ENCODE assay signal across 9 cellular contexts in genomic region chr5:172897691-172898512, GRCh38.
DNase-seq lines count a peak whose midpoint lies in the region; ATAC-seq, FAIRE-seq and TF ChIP-seq lines count a peak whose summit lies in the region.
"Had no signal": no experiment of that assay in that cellular context is flagged by ENCODE, and none has a peak within 500 bp of the region (broad histone marks: within the 10 kb centered on the region; RNA-seq: fewer than 3 reads in every experiment).

No MANE protein-coding gene starts in this region.

- no peaks in the 10 kb centered on the region for H3K9me3 ChIP-seq in osteoblast (ENCODE audit: low read depth, low read length)

- H3K79me2 ChIP-seq in osteoblast (ENCODE audit: insufficient read depth, low read length), result peaks cover 16% of the 10 kb centered on the region

- H3K4me3 ChIP-seq in BJ (ENCODE audit: low read depth, low read length), result no peak overlapping the region
- H3K4me3 ChIP-seq in osteoblast (ENCODE audit: insufficient read depth, low read length), result no peak overlapping the region

- FAIRE-seq in RCC 7860 (lab: Jason Lieb, UNC), result peak; percentile 72
- FAIRE-seq: GM18507 had no signal

- H3K36me3 ChIP-seq in BJ (ENCODE audit: control insufficient read depth, insufficient read depth, low read length), result no peaks in the 10 kb centered on the region; the same call in 1 of the 2 replicates
- peaks cover 20% of the 10 kb centered on the region for H3K36me3 ChIP-seq in osteoblast (ENCODE audit: insufficient read depth, low read length)

- no peaks in the 10 kb centered on the region for H4K20me1 ChIP-seq in osteoblast (ENCODE audit: insufficient read depth, low read length)

- H3K27me3 ChIP-seq in BJ (ENCODE audit: control insufficient read depth, insufficient read depth, low read length), result no peaks in the 10 kb centered on the region
- H3K27me3 ChIP-seq in osteoblast (ENCODE audit: insufficient read depth, low read length), result no peaks in the 10 kb centered on the region

- peak overlapping the region; percentile 62 for H3K4me2 ChIP-seq in osteoblast (ENCODE audit: insufficient read depth, low read length)

- TF ChIP-seq CTCF in BJ (IDR thresholded peaks at IDR 0.05; ENCODE audit: insufficient read depth, low read depth, low read length) (no peak), osteoblast (IDR thresholded peaks at IDR 0.05; ENCODE audit: extremely low read depth, low read depth, low read length) (no peak)

- CTCF ChIA-PET in BJ (lab: Yijun Ruan, JAX), result interaction anchor here (0.9 to 2.2 kb wide), 13 partner anchors 10 to 191 kb away, joined by 3 to 8 read pairs (median 4); partner anchors contain the start of gene DUSP1

- POLR2A ChIA-PET in BJ (lab: Charles Lee), result interaction anchor here (0.6 to 1.0 kb wide), 5 partner anchors 10 to 157 kb away, joined by 3 to 7 read pairs (median 4); partner anchors contain the start of gene DUSP1

- no peak for ATAC-seq in HG03039 (IDR thresholded peaks at IDR 0.05; ENCODE audit: unreplicated experiment)

- DNase-seq in BJ (ENCODE audit: low read depth) (peak; percentile 99), RCC 7860 (ENCODE audit: low spot score) (peak; percentile 95), epithelial cell of prostate (ENCODE audit: low read depth, low spot score) (no peak), osteoblast (ENCODE audit: insufficient read length, low spot score, missing footprints) (peak; percentile 93), NCI-H128 (lab: John Stamatoyannopoulos, UW; ENCODE audit: unreplicated experiment) (no peak), AML-193 (lab: John Stamatoyannopoulos, UW) (no peak)
- no peak for DNase-seq in NK-92 treated with Interleukin-12 subunit alpha and Interleukin-12 subunit beta, amount 100 ng/mL, for 24 hours (lab: John Stamatoyannopoulos, UW)

- H3K27ac ChIP-seq in epithelial cell of prostate (peak overlapping the region; percentile 100), osteoblast (ENCODE audit: low read depth, low read length) (peak overlapping the region; percentile 99)

- H3K4me1 ChIP-seq in osteoblast (ENCODE audit: insufficient read depth, low read length), result peaks cover 53% of the 10 kb centered on the region

- no peak overlapping the region for H2AFZ ChIP-seq in osteoblast (ENCODE audit: low read length)

Comparison
In these comparisons a context has a peak if more than half of its experiments do, and no peak if none do; other contexts are left out.
1. DNase-seq: peak in BJ (single experiment), RCC 7860 (single experiment) and osteoblast (single experiment); none in epithelial cell of prostate (single experiment), NK-92 treated with Interleukin-12 subunit alpha and Interleukin-12 subunit beta, amount 100 ng/mL, for 24 hours (single experiment), NCI-H128 (single experiment) and AML-193 (0 of 2).